2 cellular contexts compared by ENCODE assay signal in genomic region chr12:48812389-48812788, GRCh38.
TF ChIP-seq lines count a peak whose summit lies in the region.

No MANE protein-coding gene starts in this region.

TF ChIP-seq in A549, 52 proteins besides CTCF, POLR2A, EP300 and RAD21 (continued from another document):
- TF ChIP-seq POLR2AphosphoS2 (conservative IDR thresholded peaks at IDR 0.05; ENCODE audit: low read length) (no peak), MYC (IDR thresholded peaks at IDR 0.05; ENCODE audit: borderline replicate concordance, low read length) (no peak), MAZ (IDR thresholded peaks at IDR 0.05; ENCODE audit: borderline replicate concordance, low read depth, low read length) (no peak), NPAS2 (CRISPR knock-in tag; IDR thresholded peaks at IDR 0.05; ENCODE audit: borderline replicate concordance) (no peak), PHF8 (IDR thresholded peaks at IDR 0.05; ENCODE audit: borderline replicate concordance, low read depth) (no peak), ELK1 (IDR thresholded peaks at IDR 0.05; ENCODE audit: low read depth, low read length) (no peak), MAX (IDR thresholded peaks at IDR 0.05) (no peak), ZC3H11A (IDR thresholded peaks at IDR 0.05) (no peak), CBX2 (IDR thresholded peaks at IDR 0.05; ENCODE audit: borderline replicate concordance, low read depth) (no peak), CEBPB (IDR thresholded peaks at IDR 0.05) (no peak), SMC3 (IDR thresholded peaks at IDR 0.05) (no peak), HOXB13 (CRISPR knock-in tag; IDR thresholded peaks at IDR 0.05; ENCODE audit: low read depth) (no peak), CHD4 (IDR thresholded peaks at IDR 0.05; ENCODE audit: borderline replicate concordance) (no peak)
TF ChIP-seq in A549: peak in this region for 0.

TF ChIP-seq in GM23338, 12 proteins besides CTCF, POLR2A, EP300 and RAD21 (continued from another document):
- TF ChIP-seq REST (IDR thresholded peaks at IDR 0.05; ENCODE audit: unreplicated experiment) (no peak), JUNB (IDR thresholded peaks at IDR 0.05; ENCODE audit: unreplicated experiment) (no peak), POLR2AphosphoS5 (IDR thresholded peaks at IDR 0.05; ENCODE audit: low read depth) (no peak), ZNF331 (CRISPR knock-in tag; IDR thresholded peaks at IDR 0.05; ENCODE audit: low read depth) (no peak), EZH2phosphoT487 (IDR thresholded peaks at IDR 0.05; ENCODE audit: unreplicated experiment) (no peak), ETS1 (IDR thresholded peaks at IDR 0.05) (no peak), EZH2 (IDR thresholded peaks at IDR 0.05; ENCODE audit: low read depth, unreplicated experiment) (no peak), ZNF462 (CRISPR knock-in tag; IDR thresholded peaks at IDR 0.05) (no peak), NANOG (IDR thresholded peaks at IDR 0.05; ENCODE audit: borderline replicate concordance) (no peak), STAT1 (IDR thresholded peaks at IDR 0.05; ENCODE audit: unreplicated experiment) (no peak), CREB1 (CRISPR knock-in tag; IDR thresholded peaks at IDR 0.05; ENCODE audit: low read depth) (no peak)
